19 cellular contexts compared by ENCODE assay signal in genomic region chr9:5868235-5868634, GRCh38. TPM values are rescaled to one million over a fixed set of nuclear protein-coding genes. Genes with fewer than 3 reads are reported as not detected.
DNase-seq lines count a peak whose midpoint lies in the region; ATAC-seq, FAIRE-seq and TF ChIP-seq lines count a peak whose summit lies in the region.
"Had no signal": no experiment of that assay in that cellular context is flagged by ENCODE, and none has a peak within 500 bp of the region (broad histone marks: within the 10 kb centered on the region; RNA-seq: fewer than 3 reads in every experiment).

No MANE protein-coding gene starts in this region.

- no peaks in the 10 kb centered on the region for H3K9me3 ChIP-seq in HepG2 (ENCODE audit: low read length)
- no peaks in the 10 kb centered on the region for H3K9me3 ChIP-seq in right lobe of liver
- H3K9me3 ChIP-seq in K562 (replicated peaks; ENCODE audit: control insufficient read depth, insufficient read depth, low read depth, low read length) = no peaks in the 10 kb centered on the region
- H3K9me3 ChIP-seq in neuronal stem cell (replicated peaks in 1 of 2; ENCODE audit: control insufficient read depth in 2 of 2, insufficient read depth in 1 of 2, low read depth in 1 of 2, low read length in 2 of 2) = no peaks in the 10 kb centered on the region
- H3K9me3 ChIP-seq: BLaER1 had no signal

- H3K36me3 ChIP-seq in HepG2 (replicated peaks in 1 of 2; ENCODE audit: control insufficient read depth in 1 of 2, insufficient read depth in 2 of 2, low read length in 2 of 2) = no peaks in the 10 kb centered on the region
- H3K36me3 ChIP-seq in right lobe of liver = no peaks in the 10 kb centered on the region
- H3K36me3 ChIP-seq in K562 (ENCODE audit: control insufficient read depth, insufficient read depth, low read length) = no peaks in the 10 kb centered on the region
- H3K36me3 ChIP-seq in neuronal stem cell (replicated peaks in 1 of 2; ENCODE audit: control insufficient read depth in 2 of 2, insufficient read depth in 2 of 2, low read length in 2 of 2) = no peaks in the 10 kb centered on the region
- H3K36me3 ChIP-seq: BLaER1 had no signal

- intact Hi-C loops in HepG2 (cut with micrococcal nuclease; ENCODE audit: unreplicated experiment) = no loop called here
- intact Hi-C loops in right lobe of liver (cut with DNase I) = no loop called here
- intact Hi-C loops in K562 (cut with micrococcal nuclease) = no loop called here

- in situ Hi-C loops in HepG2 (cut with HindIII; ENCODE audit: extremely low pct_ligation_motif_present, low pct_unique_long_range_greater_than_20kb) (no loop called here), K562 (cut with MboI) (no loop called here)

- H4K91ac ChIP-seq in neuronal stem cell (ENCODE audit: low read depth, low read length, poor library complexity) = no peak overlapping the region

- no peak overlapping the region for H3K23ac ChIP-seq in neuronal stem cell (ENCODE audit: low read depth, low read length, poor library complexity)

- TF ChIP-seq CTCF in HepG2 (CRISPR knock-in tag; IDR thresholded peaks at IDR 0.05) = no peak
- TF ChIP-seq CTCF in right lobe of liver (IDR thresholded peaks at IDR 0.05) = no peak
- no peak for TF ChIP-seq CTCF in K562 (IDR thresholded peaks at IDR 0.05 in 2 of 3, conservative IDR thresholded peaks at IDR 0.05 in 1 of 3; ENCODE audit: insufficient read depth in 2 of 3, low read depth in 1 of 3, low read length in 3 of 3)

- TF ChIP-seq EP300 in HepG2 (IDR thresholded peaks at IDR 0.05; ENCODE audit: low read depth in 2 of 2, low read length in 2 of 2) (no peak), HepG2 (CRISPR knock-in tag; IDR thresholded peaks at IDR 0.05; ENCODE audit: borderline replicate concordance) (no peak), K562 (IDR thresholded peaks at IDR 0.05; ENCODE audit: low read length) (no peak)

- no peak overlapping the region for H3K14ac ChIP-seq in neuronal stem cell (ENCODE audit: low read length)

- BruUV-seq in HepG2 (replicated peaks; lab: Mats Ljungman, UMichigan) (no TSS peak), K562 (replicated peaks; lab: Mats Ljungman, UMichigan) (no TSS peak)

- H4K20me1 ChIP-seq in HepG2 (ENCODE audit: insufficient read depth, low read length) = no peaks in the 10 kb centered on the region
- H4K20me1 ChIP-seq in K562 (replicated peaks; ENCODE audit: control insufficient read depth, insufficient read depth, low read length) = no peaks in the 10 kb centered on the region
- H4K20me1 ChIP-seq: BLaER1 had no signal

- POLR2A ChIA-PET in HepG2 (lab: Yijun Ruan, JAX) (no interaction called here), K562 (lab: Yijun Ruan, JAX) (interaction anchor here (0.9 kb wide), 1 partner anchor 15 kb away, joined by 3 read pairs; no protein-coding TSS in a partner anchor)

- TF ChIP-seq POLR2A in HepG2 (IDR thresholded peaks at IDR 0.05; ENCODE audit: insufficient read depth in 1 of 2, low read depth in 2 of 2, low read length in 2 of 2) = no peak
- TF ChIP-seq POLR2A in right lobe of liver (IDR thresholded peaks at IDR 0.05) = no peak
- no peak for TF ChIP-seq POLR2A in K562 (conservative IDR thresholded peaks at IDR 0.05)

- H3K9ac ChIP-seq in HepG2 (ENCODE audit: insufficient read depth, low read depth, low read length) = no peak overlapping the region
- no peak overlapping the region for H3K9ac ChIP-seq in K562 (ENCODE audit: insufficient read depth in 1 of 2, low read depth in 2 of 2, low read length in 2 of 2)
- no peak overlapping the region for H3K9ac ChIP-seq in neuronal stem cell (ENCODE audit: low read depth, low read length, poor library complexity)
- H3K9ac ChIP-seq: BLaER1, GM23248 had no signal

- H3K4me2 ChIP-seq in HepG2 (ENCODE audit: low read depth, low read length) (peak overlapping the region; percentile 47; the same call in 1 of the 2 replicates), K562 (ENCODE audit: insufficient read depth, low read length) (no peak overlapping the region), neuronal stem cell (ENCODE audit: insufficient read depth, low read length, poor library complexity, severe bottlenecking) (no peak overlapping the region)
- H3K4me2 ChIP-seq: BLaER1 had no signal

- H2AFZ ChIP-seq in HepG2 (ENCODE audit: low read length) (peak overlapping the region; percentile 71), K562 (ENCODE audit: low read depth, low read length) (peak overlapping the region; percentile 50; the same call in 1 of the 2 replicates), neuronal stem cell (ENCODE audit: low read length) (peak overlapping the region; percentile 27)
- H2AFZ ChIP-seq: GM23248 had no signal

- no peak overlapping the region for H2BK12ac ChIP-seq in neuronal stem cell (ENCODE audit: low read length)

- DNase-seq in HepG2 (ENCODE audit: low spot score) (no peak), right lobe of liver (no peak), K562 (ENCODE audit: extremely low read depth in 1 of 4, low spot score in 3 of 4) (no peak), neuronal stem cell (ENCODE audit: low spot score) (no peak), LoVo (ENCODE audit: low spot score) (no peak), cerebellar nuclear complex (lab: John Stamatoyannopoulos, UW) (no peak)
- DNase-seq: 8988T; CD4-positive, alpha-beta memory T cell; DMS153; DMS79; GF-D8; GM23248; H7 had no signal

- no peak overlapping the region for H2BK5ac ChIP-seq in neuronal stem cell (ENCODE audit: low read length)

- H3K79me2 ChIP-seq in HepG2 (ENCODE audit: insufficient read depth, low read length) (no peaks in the 10 kb centered on the region), K562 (ENCODE audit: control insufficient read depth, insufficient read depth, low read length) (no peaks in the 10 kb centered on the region)

- H2BK15ac ChIP-seq in neuronal stem cell (ENCODE audit: low read length) = no peak overlapping the region

- FAIRE-seq in HepG2 (lab: Jason Lieb, UNC) = no peak
- FAIRE-seq in K562 (lab: Jason Lieb, UNC) = no peak

- TF ChIP-seq RAD21 in HepG2 (CRISPR knock-in tag; IDR thresholded peaks at IDR 0.05) (no peak), K562 (CRISPR knock-in tag; conservative IDR thresholded peaks at IDR 0.05 in 1 of 2, IDR thresholded peaks at IDR 0.05 in 1 of 2) (no peak)

- H3K4me3 ChIP-seq in HepG2 (replicated peaks in 1 of 3; ENCODE audit: insufficient read depth in 1 of 3, low read depth in 2 of 3, low read length in 3 of 3) (no peak overlapping the region), right lobe of liver (no peak overlapping the region), K562 (no peak overlapping the region), neuronal stem cell (ENCODE audit: low read length in 2 of 2) (no peak overlapping the region)
- H3K4me3 ChIP-seq: BLaER1, GM23248 had no signal

- H2AK5ac ChIP-seq in neuronal stem cell (ENCODE audit: low read depth, low read length) = peak overlapping the region; percentile 10

- H3K4me1 ChIP-seq in HepG2 (ENCODE audit: insufficient read depth, low read length) (peaks cover 27% of the 10 kb centered on the region), right lobe of liver (peaks cover 0 to 7% (median 0%) of the 10 kb centered on the region in 4 donors), K562 (replicated peaks in 1 of 2; ENCODE audit: control insufficient read depth in 2 of 2, insufficient read depth in 2 of 2, low read length in 2 of 2) (peaks cover 0 to 16% of the 10 kb centered on the region in 2 experiments; a peak in 4 of 5 replicates), neuronal stem cell (ENCODE audit: control insufficient read depth in 2 of 2, insufficient read depth in 1 of 2, low read depth in 1 of 2, low read length in 2 of 2) (peaks cover 0 to 7% of the 10 kb centered on the region in 2 donors)
- H3K4me1 ChIP-seq: BLaER1 had no signal

- H4K8ac ChIP-seq in neuronal stem cell (ENCODE audit: low read depth, low read length) = no peak overlapping the region

- no peak overlapping the region for H2BK120ac ChIP-seq in neuronal stem cell (ENCODE audit: low read depth, low read length)

- 51% methylated on average over 6 of the region's 9 CpGs for WGBS in HepG2 (ENCODE audit: low lambda C conversion rate)
- 95% methylated on average over 3 of the region's 9 CpGs for WGBS in right lobe of liver (ENCODE audit: insufficient coverage, low coverage, low lambda C conversion rate, missing lambda C conversion rate)
- WGBS in K562 (ENCODE audit: insufficient coverage, low coverage, missing lambda C conversion rate) = 59% methylated on average over 9 of the region's 9 CpGs
- WGBS in neuronal stem cell (ENCODE audit: extremely low coverage in 2 of 2, insufficient read length in 2 of 2, insufficient replicate concordance in 1 of 2), 2 donors = no CpG with 5 or more reads among the region's 9 CpGs

- CTCF ChIA-PET in HepG2 (lab: Yijun Ruan, JAX; ENCODE audit: low intra/inter-chr PET ratio, low total read pairs) = no interaction called here
- CTCF ChIA-PET in K562 (lab: Yijun Ruan, JAX; ENCODE audit: low intra/inter-chr PET ratio) = no interaction called here

- no peaks in the 10 kb centered on the region for H3K79me1 ChIP-seq in neuronal stem cell (ENCODE audit: low read depth, low read length)

- H3K27ac ChIP-seq in HepG2 (ENCODE audit: extremely low read length, insufficient read depth, low read length) (no peak overlapping the region), right lobe of liver (no peak overlapping the region), K562 (ENCODE audit: extremely low read depth, low read depth, low read length) (no peak overlapping the region), neuronal stem cell (replicated peaks; ENCODE audit: low read length) (no peak overlapping the region)
- H3K27ac ChIP-seq: BLaER1, GM23248 had no signal

- peaks cover 2% of the 10 kb centered on the region for H3K9me1 ChIP-seq in K562 (ENCODE audit: control insufficient read depth, insufficient read depth, low read length)

- H3K18ac ChIP-seq in neuronal stem cell (ENCODE audit: low read length) = no peak overlapping the region

- no peak overlapping the region for H3K4ac ChIP-seq in neuronal stem cell (ENCODE audit: low read length)

- H3K27me3 ChIP-seq in HepG2 (ENCODE audit: control insufficient read depth in 1 of 2, insufficient read depth in 2 of 2, low read length in 2 of 2) = no peaks in the 10 kb centered on the region
- H3K27me3 ChIP-seq in right lobe of liver = no peaks in the 10 kb centered on the region
- H3K27me3 ChIP-seq in K562 (ENCODE audit: control insufficient read depth in 2 of 2, insufficient read depth in 2 of 2, low read length in 2 of 2) = no peaks in the 10 kb centered on the region
- H3K27me3 ChIP-seq in neuronal stem cell (ENCODE audit: control insufficient read depth in 3 of 3, insufficient read depth in 3 of 3, low read depth in 1 of 3, low read length in 3 of 3) = no peaks in the 10 kb centered on the region
- H3K27me3 ChIP-seq: BLaER1 had no signal

- ATAC-seq in HepG2 (no peak), right lobe of liver (no peak), K562 (no peak), GM19023 (IDR thresholded peaks at IDR 0.05; ENCODE audit: unreplicated experiment) (no peak)

RNA-seq across cellular contexts. Expression of gene MLANA, which starts 22.5 kb away (rescaled TPM):
- 0.11 and 0.72 TPM in 2 replicates for total RNA-seq in HepG2 (2016; rRNA removed; fragmentation: Illumina TruSeq; extraction: Trizol)
- 0.88 TPM in 1 of 2 replicates, not detected in the other for total RNA-seq in HepG2 (2016; cell fraction: cytosol; rRNA removed; fragmentation: Illumina TruSeq; extraction: Trizol; ENCODE audit: low read depth)
- 0.15 and 0.32 TPM in 2 replicates for total RNA-seq in HepG2 (2016; cell fraction: insoluble cytoplasmic fraction; rRNA removed; fragmentation: Illumina TruSeq; extraction: Trizol)
- 0.43 and 0.72 TPM in 2 replicates for total RNA-seq in HepG2 (2016; cell fraction: membrane; rRNA removed; fragmentation: Illumina TruSeq; extraction: Trizol)
- not detected in 2 replicates for total RNA-seq in HepG2 (2016; cell fraction: nucleus; rRNA removed; fragmentation: Illumina TruSeq; extraction: Trizol)
- 0.18 TPM in 1 of 2 replicates, not detected in the other for polyA plus RNA-seq in HepG2 (2011; rRNA removed)
- not detected in 2 replicates for polyA plus RNA-seq in HepG2 (2011; cell fraction: cytosol; rRNA removed)
- not detected in 2 replicates for polyA plus RNA-seq in HepG2 (2011; cell fraction: nucleus; rRNA removed)
- 0.23 and 0.43 TPM in 2 replicates for polyA plus RNA-seq in HepG2 (2012)
- 0.75 and 0.91 TPM in 2 replicates for polyA plus RNA-seq in HepG2 (2016; cell fraction: cytosol; fragmentation: Illumina TruSeq; extraction: Trizol; ENCODE audit: low read depth)
- polyA plus RNA-seq in HepG2 (2016; cell fraction: insoluble cytoplasmic fraction; fragmentation: Illumina TruSeq; extraction: Trizol; ENCODE audit: low read depth) = 0.23 and 0.33 TPM in 2 replicates
- 0.70 and 1.0 TPM in 2 replicates for polyA plus RNA-seq in HepG2 (2016; cell fraction: membrane; fragmentation: Illumina TruSeq; extraction: Trizol; ENCODE audit: low read depth)
- not detected in 2 replicates for polyA plus RNA-seq in HepG2 (2016; cell fraction: nucleus; fragmentation: Illumina TruSeq; extraction: Trizol; ENCODE audit: insufficient read depth, low read depth)
- polyA minus RNA-seq in HepG2 (2011; rRNA and poly(A)+ RNA removed; ENCODE audit: low replicate concordance) = 0.10 TPM in 1 of 2 replicates, not detected in the other
- not detected in 2 replicates for polyA minus RNA-seq in HepG2 (2011; cell fraction: cytosol; rRNA and poly(A)+ RNA removed)
- not detected in 2 replicates for polyA minus RNA-seq in HepG2 (2011; cell fraction: nucleus; rRNA and poly(A)+ RNA removed)
- total RNA-seq in right lobe of liver = not detected
- not detected in 2 replicates for total RNA-seq in K562 (2011; cell fraction: chromatin; rRNA removed; ENCODE audit: low replicate concordance)
- not detected in 2 replicates for total RNA-seq in K562 (2011; cell fraction: nucleolus; rRNA removed)
- total RNA-seq in K562 (2011; cell fraction: nucleoplasm; rRNA removed) = not detected in 2 replicates
- not detected in 2 replicates for total RNA-seq in K562 (2014; rRNA removed)
- not detected in 2 replicates for total RNA-seq in K562 (2014; rRNA removed; fragmentation: Illumina TruSeq; extraction: Trizol)
- total RNA-seq in K562 (2015; rRNA removed; fragmentation: Illumina TruSeq; extraction: Trizol) = not detected in 2 replicates
- not detected in 2 replicates for total RNA-seq in K562 (2021)
- polyA plus RNA-seq in K562 (2011; rRNA removed) = not detected in 2 replicates
- polyA plus RNA-seq in K562 (2011; cell fraction: cytosol; rRNA removed) = not detected in 2 replicates
- not detected in 2 replicates for polyA plus RNA-seq in K562 (2011; cell fraction: nucleus; rRNA removed)
- 0.08 and 0.46 TPM in 2 replicates for polyA plus RNA-seq in K562 (2012)
- not detected in 2 replicates for polyA plus RNA-seq in K562 (2014; fragmentation: Illumina TruSeq; extraction: Trizol)
- not detected for polyA plus RNA-seq in K562 (2014; fragmentation: Nextera tagmentation; extraction: Ambion mirVana)
- polyA plus RNA-seq in K562 (2014; rRNA removed) = not detected in 2 replicates
- polyA minus RNA-seq in K562 (2011; rRNA and poly(A)+ RNA removed) = not detected in 2 replicates
- not detected in 2 replicates for polyA minus RNA-seq in K562 (2011; cell fraction: cytosol; rRNA and poly(A)+ RNA removed)
- polyA minus RNA-seq in K562 (2011; cell fraction: nucleus; rRNA and poly(A)+ RNA removed) = not detected in 2 replicates
- not detected for polyA plus RNA-seq in neuronal stem cell (2013, experiment 1 of 2)
- polyA plus RNA-seq in neuronal stem cell (2013, experiment 2 of 2) = not detected
- total RNA-seq: A673; CD4-positive, alpha-beta memory T cell; Daoy; GM23248; H7 had no signal
- polyA plus RNA-seq: AG04450, CD14-positive monocyte had no signal

RNA-seq across cellular contexts. Expression of gene ERMP1, which starts 35.3 kb away (rescaled TPM):
- total RNA-seq in HepG2 (2016; rRNA removed; fragmentation: Illumina TruSeq; extraction: Trizol) (28.1 and 40.9 TPM in 2 replicates), right lobe of liver (10 to 100 TPM in 3 of 6 experiments, 1 to 10 TPM in 3; 7.9 to 13.9 (median 10.2) TPM), K562 (2014; rRNA removed) (8.5 and 9.4 TPM in 2 replicates), K562 (2014; rRNA removed; fragmentation: Illumina TruSeq; extraction: Trizol) (12.6 and 14.5 TPM in 2 replicates), K562 (2015; rRNA removed; fragmentation: Illumina TruSeq; extraction: Trizol) (15.7 and 17.7 TPM in 2 replicates), K562 (2021) (12.0 and 14.5 TPM in 2 replicates)
- total RNA-seq in HepG2 (2016; cell fraction: cytosol; rRNA removed; fragmentation: Illumina TruSeq; extraction: Trizol; ENCODE audit: low read depth) = 5.7 and 5.9 TPM in 2 replicates
- total RNA-seq in HepG2 (2016; cell fraction: insoluble cytoplasmic fraction; rRNA removed; fragmentation: Illumina TruSeq; extraction: Trizol) = 27.4 and 39.6 TPM in 2 replicates
- total RNA-seq in HepG2 (2016; cell fraction: membrane; rRNA removed; fragmentation: Illumina TruSeq; extraction: Trizol) = 11.3 and 14.9 TPM in 2 replicates
- total RNA-seq in HepG2 (2016; cell fraction: nucleus; rRNA removed; fragmentation: Illumina TruSeq; extraction: Trizol) = 50.1 and 60.1 TPM in 2 replicates
- polyA plus RNA-seq in HepG2 (2011; rRNA removed) (46.8 and 65.4 TPM in 2 replicates), K562 (2011; rRNA removed) (24.6 and 26.3 TPM in 2 replicates), K562 (2014; fragmentation: Illumina TruSeq; extraction: Trizol) (11.1 and 12.9 TPM in 2 replicates), K562 (2014; fragmentation: Nextera tagmentation; extraction: Ambion mirVana) (1 to 10 TPM; 2.5 to 4.6 TPM), K562 (2014; rRNA removed) (7.1 and 8.3 TPM in 2 replicates)
- polyA plus RNA-seq in HepG2 (2011; cell fraction: cytosol; rRNA removed) = 33.1 and 44.2 TPM in 2 replicates
- polyA plus RNA-seq in HepG2 (2011; cell fraction: nucleus; rRNA removed) = 24.2 and 24.7 TPM in 2 replicates
- polyA plus RNA-seq in HepG2 (2012) = 43.7 and 53.7 TPM in 2 replicates
- polyA plus RNA-seq in HepG2 (2016; cell fraction: cytosol; fragmentation: Illumina TruSeq; extraction: Trizol; ENCODE audit: low read depth) = 1.6 and 2.0 TPM in 2 replicates
- 19.0 and 20.2 TPM in 2 replicates for polyA plus RNA-seq in HepG2 (2016; cell fraction: insoluble cytoplasmic fraction; fragmentation: Illumina TruSeq; extraction: Trizol; ENCODE audit: low read depth)
- polyA plus RNA-seq in HepG2 (2016; cell fraction: membrane; fragmentation: Illumina TruSeq; extraction: Trizol; ENCODE audit: low read depth) = 5.1 and 6.0 TPM in 2 replicates
- 44.8 and 46.9 TPM in 2 replicates for polyA plus RNA-seq in HepG2 (2016; cell fraction: nucleus; fragmentation: Illumina TruSeq; extraction: Trizol; ENCODE audit: insufficient read depth, low read depth)
- polyA minus RNA-seq in HepG2 (2011; rRNA and poly(A)+ RNA removed; ENCODE audit: low replicate concordance) = 64.3 and 119 TPM in 2 replicates
- polyA minus RNA-seq in HepG2 (2011; cell fraction: cytosol; rRNA and poly(A)+ RNA removed) = 73.7 and 81.5 TPM in 2 replicates
- 70.6 and 70.7 TPM in 2 replicates for polyA minus RNA-seq in HepG2 (2011; cell fraction: nucleus; rRNA and poly(A)+ RNA removed)
- total RNA-seq in K562 (2011; cell fraction: chromatin; rRNA removed; ENCODE audit: low replicate concordance) = 33.3 and 50.1 TPM in 2 replicates
- 21.5 and 22.9 TPM in 2 replicates for total RNA-seq in K562 (2011; cell fraction: nucleolus; rRNA removed)
- 40.9 and 50.4 TPM in 2 replicates for total RNA-seq in K562 (2011; cell fraction: nucleoplasm; rRNA removed)
- 8.6 and 21.4 TPM in 2 replicates for polyA plus RNA-seq in K562 (2011; cell fraction: cytosol; rRNA removed)
- polyA plus RNA-seq in K562 (2011; cell fraction: nucleus; rRNA removed) = 16.4 and 20.7 TPM in 2 replicates
- 12.3 and 25.2 TPM in 2 replicates for polyA plus RNA-seq in K562 (2012)
- 44.8 and 50.2 TPM in 2 replicates for polyA minus RNA-seq in K562 (2011; rRNA and poly(A)+ RNA removed)
- polyA minus RNA-seq in K562 (2011; cell fraction: cytosol; rRNA and poly(A)+ RNA removed) = 21.6 and 22.4 TPM in 2 replicates
- 11.3 and 20.2 TPM in 2 replicates for polyA minus RNA-seq in K562 (2011; cell fraction: nucleus; rRNA and poly(A)+ RNA removed)
- polyA plus RNA-seq in neuronal stem cell (2013, experiment 1 of 2) = 9.3 TPM
- polyA plus RNA-seq in neuronal stem cell (2013, experiment 2 of 2) = 9.6 TPM

Comparison
In these comparisons a context has a peak if more than half of its experiments do, and no peak if none do; other contexts are left out.
1. Of the 241 proteins assayed by ChIP-seq in both HepG2 and K562: peak only in HepG2: none; only in K562: TFE3 and USF2; in both: none; in neither: 239.